ENCODE assay signal across 14 cellular contexts in genomic region chr14:93120952-93121834, GRCh38. TPM values are rescaled to one million over a fixed set of nuclear protein-coding genes. Genes with fewer than 3 reads are reported as not detected.
A peak's percentile ranks its signal among the peaks of the same experiment; 100 is the strongest.
DNase-seq lines count a peak whose midpoint lies in the region; ATAC-seq, FAIRE-seq and TF ChIP-seq lines count a peak whose summit lies in the region.
"Had no signal": no experiment of that assay in that cellular context is flagged by ENCODE, and none has a peak within 500 bp of the region (broad histone marks: within the 10 kb centered on the region; RNA-seq: fewer than 3 reads in every experiment).

No MANE protein-coding gene starts in this region.

- H3K4me3 ChIP-seq in K562 (no peak overlapping the region), osteoblast (ENCODE audit: insufficient read depth, low read length) (no peak overlapping the region)
- H3K4me3 ChIP-seq: BLaER1 treated with 17β-estradiol and CSF1 and Interleukin-3, amounts not matched to agents 10 nM and 100 nM; HAP-1 had no signal

- no peaks in the 10 kb centered on the region for H3K79me2 ChIP-seq in K562 (ENCODE audit: control insufficient read depth, insufficient read depth, low read length)
- no peaks in the 10 kb centered on the region for H3K79me2 ChIP-seq in osteoblast (ENCODE audit: insufficient read depth, low read length)

- 0 out of 2 replicates have a peak overlapping the region, but pooled peaks have one; percentile 42 for H2AFZ ChIP-seq in K562 (ENCODE audit: low read depth, low read length)
- H2AFZ ChIP-seq in osteoblast (ENCODE audit: low read length): no peak overlapping the region

- TF ChIP-seq EP300 in K562 (IDR thresholded peaks at IDR 0.05; ENCODE audit: low read length): no peak; the same call in 1 of the 2 replicates

- no peak overlapping the region for H3K9ac ChIP-seq in K562 (ENCODE audit: insufficient read depth in 1 of 2, low read depth in 2 of 2, low read length in 2 of 2)

- TF ChIP-seq POLR2A in K562 (conservative IDR thresholded peaks at IDR 0.05): no peak

- H3K36me3 ChIP-seq in K562 (ENCODE audit: control insufficient read depth, insufficient read depth, low read length): no peaks in the 10 kb centered on the region
- H3K36me3 ChIP-seq in osteoblast (ENCODE audit: insufficient read depth, low read length): no peaks in the 10 kb centered on the region
- H3K36me3 ChIP-seq: BLaER1 treated with 17β-estradiol and CSF1 and Interleukin-3, amounts not matched to agents 10 nM and 100 nM; HAP-1 had no signal

- H4K20me1 ChIP-seq in K562 (replicated peaks; ENCODE audit: control insufficient read depth, insufficient read depth, low read length): no peaks in the 10 kb centered on the region
- no peaks in the 10 kb centered on the region for H4K20me1 ChIP-seq in osteoblast (ENCODE audit: insufficient read depth, low read length)
- H4K20me1 ChIP-seq: BLaER1 treated with 17β-estradiol and CSF1 and Interleukin-3, amounts not matched to agents 10 nM and 100 nM had no signal

- DNase-seq in NCI-H1092 treated with DMSO at 0.1 percent for 48 hours (lab: John Stamatoyannopoulos, UW): peak; percentile 16
- DNase-seq in NCI-H1092 (lab: John Stamatoyannopoulos, UW): no peak
- DNase-seq in NCI-H345 treated with DMSO at 0.1 percent for 48 hours (lab: John Stamatoyannopoulos, UW; ENCODE audit: unreplicated experiment): peak; percentile 49
- DNase-seq in K562 (ENCODE audit: extremely low read depth in 1 of 4, low spot score in 3 of 4): no peak
- DNase-seq in osteoblast (ENCODE audit: insufficient read length, low spot score, missing footprints): peak; percentile 23
- no peak for DNase-seq in medulla oblongata (ENCODE audit: extremely low spot score)
- no peak for DNase-seq in activated naive CD4-positive, alpha-beta T cell (lab: John Stamatoyannopoulos, UW)
- no peak for DNase-seq in stimulated activated CD4-positive, alpha-beta T cell treated with anti-CD3 and anti-CD28 coated beads, Interleukin-1b, Interleukin-23, amount 100 ng/mL, for 48 hours
- DNase-seq: NCI-H1694, NCI-H524 treated with DMSO at 0.1 percent for 48 hours, PC-3 had no signal

- peak overlapping the region; percentile 41; the same call in 1 of the 3 replicates for H3K27ac ChIP-seq in K562 (ENCODE audit: extremely low read depth, low read depth, low read length)
- H3K27ac ChIP-seq in osteoblast (ENCODE audit: low read depth, low read length): no peak overlapping the region
- H3K27ac ChIP-seq: 22Rv1 had no signal

- WGBS in K562 (ENCODE audit: insufficient coverage, low coverage, missing lambda C conversion rate): 8% methylated on average over 6 of the region's 6 CpGs

- H3K27me3 ChIP-seq in K562 (ENCODE audit: control insufficient read depth in 2 of 2, insufficient read depth in 2 of 2, low read length in 2 of 2) (no peaks in the 10 kb centered on the region), osteoblast (ENCODE audit: insufficient read depth, low read length) (no peaks in the 10 kb centered on the region)
- H3K27me3 ChIP-seq: BLaER1 treated with 17β-estradiol and CSF1 and Interleukin-3, amounts not matched to agents 10 nM and 100 nM had no signal

- TF ChIP-seq CTCF in K562 (IDR thresholded peaks at IDR 0.05 in 2 of 3, conservative IDR thresholded peaks at IDR 0.05 in 1 of 3; ENCODE audit: insufficient read depth in 2 of 3, low read depth in 1 of 3, low read length in 3 of 3) (no peak), osteoblast (IDR thresholded peaks at IDR 0.05; ENCODE audit: extremely low read depth, low read depth, low read length) (no peak)

- no TSS peak for BruUV-seq in K562 (replicated peaks; lab: Mats Ljungman, UMichigan)

- H3K4me2 ChIP-seq in K562 (ENCODE audit: insufficient read depth, low read length) (no peak overlapping the region), osteoblast (ENCODE audit: insufficient read depth, low read length) (no peak overlapping the region)

- CTCF ChIA-PET in K562 (lab: Yijun Ruan, JAX; ENCODE audit: low intra/inter-chr PET ratio): interaction anchor here (0.6 kb wide), 1 partner anchor 35 kb away, joined by 3 read pairs; no protein-coding TSS in a partner anchor

- H3K9me1 ChIP-seq in K562 (ENCODE audit: control insufficient read depth, insufficient read depth, low read length): no peaks in the 10 kb centered on the region

- FAIRE-seq in K562 (lab: Jason Lieb, UNC): no peak

- ATAC-seq in K562: no peak; the same call in 2 of the 3 replicates
- ATAC-seq: PC-3 had no signal

- POLR2A ChIA-PET in K562 (lab: Yijun Ruan, JAX): interaction anchor here (0.6 kb wide), 1 partner anchor 203 kb away, joined by 3 read pairs; no protein-coding TSS in a partner anchor

- H3K4me1 ChIP-seq in K562 (replicated peaks in 1 of 2; ENCODE audit: control insufficient read depth in 2 of 2, insufficient read depth in 2 of 2, low read length in 2 of 2) (peaks cover 9 to 15% of the 10 kb centered on the region in 2 experiments; a peak in 4 of 5 replicates), osteoblast (ENCODE audit: insufficient read depth, low read length) (peaks cover 4% of the 10 kb centered on the region)

- intact Hi-C loops in K562 (cut with micrococcal nuclease): no loop called here

- in situ Hi-C loops in K562 (cut with MboI): no loop called here

- TF ChIP-seq RAD21 in K562 (CRISPR knock-in tag; conservative IDR thresholded peaks at IDR 0.05 in 1 of 2, IDR thresholded peaks at IDR 0.05 in 1 of 2): no peak

- H3K9me3 ChIP-seq in K562 (replicated peaks; ENCODE audit: control insufficient read depth, insufficient read depth, low read depth, low read length): no peaks in the 10 kb centered on the region
- no peaks in the 10 kb centered on the region for H3K9me3 ChIP-seq in osteoblast (ENCODE audit: low read depth, low read length)
- H3K9me3 ChIP-seq: BLaER1 treated with 17β-estradiol and CSF1 and Interleukin-3, amounts not matched to agents 10 nM and 100 nM; HAP-1 had no signal

TF ChIP-seq in K562, 482 proteins besides CTCF, POLR2A, EP300 and RAD21 (continues in another document):
- TF ChIP-seq PBX2 (CRISPR knock-in tag; IDR thresholded peaks at IDR 0.05; ENCODE audit: low read depth) (no peak), PBX2 (tag; conservative IDR thresholded peaks at IDR 0.05; ENCODE audit: low read depth) (no peak), HNRNPL (IDR thresholded peaks at IDR 0.05; ENCODE audit: low read depth, low read length) (no peak), ELF4 (CRISPR knock-in tag; IDR thresholded peaks at IDR 0.05) (no peak), ZNF444 (CRISPR knock-in tag; IDR thresholded peaks at IDR 0.05) (no peak), HMG20B (CRISPR knock-in tag; IDR thresholded peaks at IDR 0.05) (no peak)

RNA-seq across cellular contexts. Expression of gene ITPK1, which starts 5.5 kb away (rescaled TPM):
- 21.8 and 42.6 TPM in 2 replicates for total RNA-seq in K562 (2011; cell fraction: chromatin; rRNA removed; ENCODE audit: low replicate concordance)
- 17.2 and 21.1 TPM in 2 replicates for total RNA-seq in K562 (2011; cell fraction: nucleolus; rRNA removed)
- total RNA-seq in K562 (2011; cell fraction: nucleoplasm; rRNA removed): 16.6 and 19.4 TPM in 2 replicates
- 17.3 and 23.0 TPM in 2 replicates for total RNA-seq in K562 (2014; rRNA removed)
- 10.8 and 24.0 TPM in 2 replicates for total RNA-seq in K562 (2014; rRNA removed; fragmentation: Illumina TruSeq; extraction: Trizol)
- 22.6 and 26.8 TPM in 2 replicates for total RNA-seq in K562 (2015; rRNA removed; fragmentation: Illumina TruSeq; extraction: Trizol)
- 39.2 and 41.1 TPM in 2 replicates for total RNA-seq in K562 (2021)
- 23.0 and 36.9 TPM in 2 replicates for polyA plus RNA-seq in K562 (2011; rRNA removed)
- polyA plus RNA-seq in K562 (2011; cell fraction: cytosol; rRNA removed): 40.7 and 44.0 TPM in 2 replicates
- 23.5 and 26.5 TPM in 2 replicates for polyA plus RNA-seq in K562 (2011; cell fraction: nucleus; rRNA removed)
- polyA plus RNA-seq in K562 (2012): 38.5 and 49.5 TPM in 2 replicates
- polyA plus RNA-seq in K562 (2014; fragmentation: Illumina TruSeq; extraction: Trizol): 32.4 and 32.6 TPM in 2 replicates
- 1 to 10 TPM; 1.2 to 1.5 TPM for polyA plus RNA-seq in K562 (2014; fragmentation: Nextera tagmentation; extraction: Ambion mirVana)
- 22.4 and 28.7 TPM in 2 replicates for polyA plus RNA-seq in K562 (2014; rRNA removed)
- polyA minus RNA-seq in K562 (2011; rRNA and poly(A)+ RNA removed): 44.8 and 48.1 TPM in 2 replicates
- polyA minus RNA-seq in K562 (2011; cell fraction: cytosol; rRNA and poly(A)+ RNA removed): 34.7 and 38.7 TPM in 2 replicates
- 7.5 and 23.8 TPM in 2 replicates for polyA minus RNA-seq in K562 (2011; cell fraction: nucleus; rRNA and poly(A)+ RNA removed)
- 25.0 and 25.3 TPM in 2 replicates for total RNA-seq in osteoblast

Comparison
In these comparisons a context has a peak if more than half of its experiments do, and no peak if none do; other contexts are left out.
1. DNase-seq: peak in NCI-H1092 treated with DMSO at 0.1 percent for 48 hours (single experiment), NCI-H345 treated with DMSO at 0.1 percent for 48 hours (single experiment) and osteoblast (single experiment); none in NCI-H1092 (single experiment), K562 (0 of 4), medulla oblongata (single experiment), activated naive CD4-positive, alpha-beta T cell (0 of 4) and stimulated activated CD4-positive, alpha-beta T cell treated with anti-CD3 and anti-CD28 coated beads, Interleukin-1b, Interleukin-23, amount 100 ng/mL, for 48 hours (single experiment).